12 cellular contexts compared by ENCODE assay signal in genomic region chr14:53325176-53325806, GRCh38.
A peak's percentile ranks its signal among the peaks of the same experiment; 100 is the strongest.
DNase-seq lines count a peak whose midpoint lies in the region; ATAC-seq, FAIRE-seq and TF ChIP-seq lines count a peak whose summit lies in the region.
"Had no signal": no experiment of that assay in that cellular context is flagged by ENCODE, and none has a peak within 500 bp of the region (broad histone marks: within the 10 kb centered on the region; RNA-seq: fewer than 3 reads in every experiment).

No MANE protein-coding gene starts in this region.

- DNase-seq in AG09309 (ENCODE audit: low read depth) = no peak
- DNase-seq in H7 = peak; percentile 22
- DNase-seq in frontal cortex (ENCODE audit: low spot score in 2 of 2) = peak in 1 of 2 donors; percentile 23
- DNase-seq in germinal center (ENCODE audit: low spot score) = no peak
- no peak for DNase-seq in hepatic stellate cell (ENCODE audit: low spot score)
- DNase-seq in EL = no peak
- DNase-seq: activated CD8-positive, alpha-beta memory T cell treated with anti-CD3 and anti-CD28 coated beads, Interleukin-2, amount 50 U/mL, for 4 hours; left lung; MG63 had no signal

- no peak overlapping the region for H3K4me3 ChIP-seq in AG09309 (ENCODE audit: control insufficient read depth, low read depth, low read length)
- no peak overlapping the region for H3K4me3 ChIP-seq in H7 (ENCODE audit: insufficient read depth, low read depth, low read length)
- H3K4me3 ChIP-seq in SU-DHL-6 (ENCODE audit: insufficient read depth, low read length, poor library complexity, severe bottlenecking) = no peak overlapping the region
- H3K4me3 ChIP-seq: left lung, MG63, SJCRH30 had no signal

- H3K27ac ChIP-seq in SU-DHL-6 (ENCODE audit: low read depth, low read length) = no peak overlapping the region
- H3K27ac ChIP-seq: left lung, SJCRH30 had no signal

- peak; percentile 31 for TF ChIP-seq CTCF in AG09309 (IDR thresholded peaks at IDR 0.05; ENCODE audit: control insufficient read depth, insufficient read depth, low read depth, low read length, missing control alignments)
- peak; percentile 40 for TF ChIP-seq CTCF in SU-DHL-6 (IDR thresholded peaks at IDR 0.05; ENCODE audit: insufficient read depth, low read length, poor library complexity, severe bottlenecking)

- peak; percentile 62 for FAIRE-seq in frontal cortex (lab: Jason Lieb, UNC)

- no peak overlapping the region for H3K4me2 ChIP-seq in SU-DHL-6 (ENCODE audit: low read depth, low read length, poor library complexity, severe bottlenecking)

- no peak overlapping the region for H3K9ac ChIP-seq in SU-DHL-6 (ENCODE audit: low read length)

- H3K9me3 ChIP-seq in SU-DHL-6 (ENCODE audit: insufficient read depth, low read length) = no peaks in the 10 kb centered on the region
- H3K9me3 ChIP-seq: left lung, MG63 had no signal

- H2AFZ ChIP-seq in SU-DHL-6 (ENCODE audit: low read depth, low read length, severe bottlenecking) = no peak overlapping the region

- H4K20me1 ChIP-seq in SU-DHL-6 (ENCODE audit: low read depth, low read length) = no peaks in the 10 kb centered on the region

- no peaks in the 10 kb centered on the region for H3K79me2 ChIP-seq in SU-DHL-6 (ENCODE audit: insufficient read depth, low read length)

- H3F3A ChIP-seq in SU-DHL-6 (ENCODE audit: insufficient read depth) = no peaks in the 10 kb centered on the region

- H3K27me3 ChIP-seq in H7 (ENCODE audit: control insufficient read depth, insufficient read depth, low read length) (no peaks in the 10 kb centered on the region; the same call in 1 of the 2 replicates), SU-DHL-6 (ENCODE audit: low read length) (no peaks in the 10 kb centered on the region)
- H3K27me3 ChIP-seq: left lung, MG63, SJCRH30 had no signal

- H3K9me2 ChIP-seq in SU-DHL-6 (replicated peaks; ENCODE audit: insufficient read depth, low read length) = no peaks in the 10 kb centered on the region

- H3K36me3 ChIP-seq in H7 (replicated peaks; ENCODE audit: control insufficient read depth, insufficient read depth, low read length) (no peaks in the 10 kb centered on the region), SU-DHL-6 (ENCODE audit: low read length) (no peaks in the 10 kb centered on the region)
- H3K36me3 ChIP-seq: left lung, MG63, SJCRH30 had no signal

- no peak for ATAC-seq in GM18519 (IDR thresholded peaks at IDR 0.05; ENCODE audit: low FRiP score, unreplicated experiment)
- ATAC-seq: left lung had no signal
